In the genomic region with DNA sequence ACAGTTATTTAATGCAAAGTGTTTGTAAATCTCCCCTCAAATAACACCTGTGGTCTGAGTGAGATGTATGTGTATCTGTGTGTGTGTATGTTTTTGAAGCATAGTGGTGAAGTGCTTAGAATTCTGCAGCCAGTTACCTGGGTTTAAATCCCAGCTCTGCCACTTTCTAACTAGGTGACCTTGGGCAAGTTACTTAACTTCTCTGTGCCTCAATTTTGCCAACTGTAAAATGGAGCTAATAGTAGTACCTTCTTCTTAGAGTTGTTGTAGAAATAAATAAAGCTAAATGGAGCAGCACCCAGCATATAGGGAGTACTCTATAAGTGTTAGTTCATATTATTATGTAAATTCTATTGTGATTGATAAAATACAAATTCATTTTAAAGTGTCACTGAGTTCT, we compare ENCODE assay signal across 35 cellular contexts. TPM values are rescaled to one million over a fixed set of nuclear protein-coding genes. Genes with fewer than 3 reads are reported as not detected.
"Had no signal": no experiment of that assay in that cellular context is flagged by ENCODE, and none has a peak within 500 bp of the region (broad histone marks: within the 10 kb centered on the region; RNA-seq: fewer than 3 reads in every experiment).

No MANE protein-coding gene starts in this region.

- H3K4me1 ChIP-seq: adrenal gland, ascending aorta, breast epithelium had no signal

- DNase-seq: activated effector memory CD4-positive, alpha-beta T cell treated with anti-CD3 and anti-CD28 coated beads, Interleukin-2, amount 50 U/mL, for 16 hours; activated effector memory CD4-positive, alpha-beta T cell treated with Interleukin-2 at 50 U/mL for 16 hours; activated gamma-delta T cell; activated gamma-delta T cell treated with Interleukin-2 at 50 U/mL for 16 hours; activated naive CD4-positive, alpha-beta T cell; activated naive CD4-positive, alpha-beta T cell treated with anti-CD3 and anti-CD28 coated beads for 36 hours; activated naive CD4-positive, alpha-beta T cell treated with anti-CD3 and anti-CD28 coated beads, Interleukin-2, amount 10 ng/mL, durations not matched to agents 7 days and 5 days; activated naive CD4-positive, alpha-beta T cell treated with anti-CD3 and anti-CD28 coated beads, Interleukin-2, amount 50 U/mL, for 16 hours; activated naive CD4-positive, alpha-beta T cell treated with Interleukin-2 at 50 U/mL for 16 hours; activated naive CD8-positive, alpha-beta T cell treated with anti-CD3 and anti-CD28 coated beads for 36 hours; activated naive CD8-positive, alpha-beta T cell treated with anti-CD3 and anti-CD28 coated beads, Interleukin-2, amount 10 ng/mL, durations not matched to agents 7 days and 5 days; activated naive CD8-positive, alpha-beta T cell treated with anti-CD3 and anti-CD28 coated beads, Interleukin-2, amount 50 U/mL, for 24 hours; activated T-cell treated with anti-CD3 and anti-CD28 coated beads, Interleukin-2, amount 50 U/mL, for 1 hour; activated T-cell treated with anti-CD3 and anti-CD28 coated beads, Interleukin-2, amount 50 U/mL, for 24 hours; activated T-cell treated with anti-CD3 and anti-CD28 coated beads, Interleukin-2, amount 50 U/mL, for 4 hours; activated T-cell treated with anti-CD3 and anti-CD28 coated beads, Interleukin-2, amount 50 U/mL, for 48 hours; activated T-cell treated with anti-CD3 and anti-CD28 coated beads, Interleukin-2, amount 50 U/mL, for 72 hours; adrenal gland; amniotic stem cell; amygdala; anterior cingulate cortex; aorta; body of pancreas; caudate nucleus; central memory CD4-positive, alpha-beta T cell; cerebellar nuclear complex had no signal

- H3K27ac ChIP-seq: adrenal gland, ascending aorta, body of pancreas, breast epithelium, cardiac muscle cell had no signal

- H3K9me3 ChIP-seq: adrenal gland, ascending aorta, body of pancreas, breast epithelium had no signal

- ATAC-seq: activated naive CD4-positive, alpha-beta T cell treated with anti-CD3 and anti-CD28 coated beads, Interleukin-2, amount 50 U/mL, for 72 hours; activated naive CD8-positive, alpha-beta T cell treated with anti-CD3 and anti-CD28 coated beads, Interleukin-2, amount 50 U/mL, for 24 hours; activated T-cell treated with anti-CD3 and anti-CD28 coated beads, Interleukin-2, amount 50 U/mL, for 4 hours; activated T-cell treated with anti-CD3 and anti-CD28 coated beads, Interleukin-2, amount 50 U/mL, for 72 hours; activated T-helper 17 cell treated with anti-CD3 and anti-CD28 coated beads, Interleukin-2, amount 50 U/mL, for 72 hours; body of pancreas had no signal

- H3K4me3 ChIP-seq: adrenal gland, ascending aorta, body of pancreas, breast epithelium, cardiac muscle cell had no signal

- H3K36me3 ChIP-seq: adrenal gland, ascending aorta, breast epithelium, cardiac muscle cell had no signal

- H3K27me3 ChIP-seq: ascending aorta, body of pancreas, breast epithelium, cardiac muscle cell had no signal

- FAIRE-seq: astrocyte, bronchial epithelial cell had no signal

RNA-seq across cellular contexts. Expression of a gene that starts 48.9 kb away (rescaled TPM):
- total RNA-seq: activated T-helper 1 cell treated with anti-CD3 and anti-CD28 coated beads, Interleukin-12 subunit alpha, Interleukin-12 subunit beta, Interleukin-2, Interleukin-4 antibody, amounts not matched to agents 30 ng/mL and 10 ng/mL and 1 ng/mL, durations not matched to agents 14 hours and 24 hours and 36 hours; activated T-helper 2 cell treated with anti-CD3 and anti-CD28 coated beads, Interferon-gamma antibody, Interleukin-2, Interleukin-4, amounts not matched to agents 10 μg/mL and 5 μg/mL and 100 μg/mL, durations not matched to agents 14 hours and 24 hours and 36 hours had no signal
- polyA plus RNA-seq: cardiac muscle cell had no signal
